1 cellular context compared by ENCODE assay signal in genomic region chr11:117144477-117145392, GRCh38.
TF ChIP-seq lines count a peak whose summit lies in the region.

No MANE protein-coding gene starts in this region.

TF ChIP-seq in HEK293, 187 proteins besides CTCF, POLR2A, EP300 and RAD21 (continued from another document):
- TF ChIP-seq ZNF449 (tag by site-specific recombination; IDR thresholded peaks at IDR 0.05) (peak; percentile 83), ZNF704 (tag by site-specific recombination; IDR thresholded peaks at IDR 0.05) (no peak)
